In the genomic region with DNA sequence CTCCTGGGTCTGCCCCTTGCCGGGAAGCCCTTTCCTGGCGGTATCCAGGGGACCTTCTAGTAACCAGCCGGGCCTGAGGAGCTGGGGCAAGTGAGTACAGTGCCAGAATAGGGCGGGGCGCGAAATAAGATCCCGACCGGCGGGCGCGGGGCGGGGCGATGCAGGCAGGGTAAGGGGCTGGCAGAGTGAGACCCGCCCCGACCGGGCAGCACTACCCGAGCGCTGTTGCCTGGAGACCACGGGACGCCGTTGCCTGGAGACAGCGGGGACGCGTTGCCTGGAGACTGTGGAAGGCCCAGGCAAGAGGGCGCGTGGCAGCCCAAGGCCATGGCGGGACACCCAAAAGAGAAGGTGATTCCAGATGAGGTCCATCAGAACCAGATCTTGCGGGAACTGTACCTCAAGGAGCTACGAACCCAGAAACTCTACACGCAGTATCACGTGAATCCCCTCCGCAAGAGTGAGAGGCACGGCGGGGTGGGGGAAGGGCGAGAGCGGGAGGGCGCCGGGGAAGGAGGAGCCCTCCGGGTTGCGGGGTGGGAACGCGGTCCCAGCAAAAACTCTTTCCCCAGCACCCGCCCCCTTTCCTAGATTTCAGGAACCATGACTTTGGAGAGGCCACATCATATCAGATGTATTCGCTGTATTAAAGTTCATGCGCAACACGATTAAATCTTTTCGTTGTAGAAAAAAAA, we compare ENCODE assay signal across 8 cellular contexts.
DNase-seq lines count a peak whose midpoint lies in the region; ATAC-seq and TF ChIP-seq lines count a peak whose summit lies in the region.

No MANE protein-coding gene starts in this region.

- ATAC-seq in HG03108 (IDR thresholded peaks at IDR 0.05; ENCODE audit: unreplicated experiment), result no peak
- no peak for ATAC-seq in HG03354 (IDR thresholded peaks at IDR 0.05; ENCODE audit: poor library complexity, severe bottlenecking, unreplicated experiment)

- peak overlapping the region; percentile 66 for H3K4me3 ChIP-seq in coronary artery

- DNase-seq in D341Med (ENCODE audit: low spot score) (peak; percentile 89), NCI-H1105 treated with DMSO at 0.1 percent for 48 hours (lab: John Stamatoyannopoulos, UW) (peak; percentile 98), T-helper 2 cell (peak in 3 of 5 experiments; percentile 1 to 38 (median 6)), coronary artery (ENCODE audit: low spot score) (no peak), kidney glomerular epithelial cell (lab: John Stamatoyannopoulos, UW) (peak; percentile 44)
- peak; percentile 12 to 38 for DNase-seq in stimulated activated CD4-positive, alpha-beta T cell treated with anti-CD3 and anti-CD28 coated beads, Interleukin-12 subunit alpha, Interleukin-12 subunit beta, amount 100 ng/mL, for 24 hours (ENCODE audit: low read depth in 2 of 2)

- no peak for TF ChIP-seq CTCF in coronary artery (IDR thresholded peaks at IDR 0.05)

- H3K27ac ChIP-seq in coronary artery, result no peak overlapping the region
